ENCODE assay signal across 1 cellular context in genomic region chr6:7166410-7167293, GRCh38.
TF ChIP-seq lines count a peak whose summit lies in the region.

No MANE protein-coding gene starts in this region.

TF ChIP-seq in K562, 482 proteins besides CTCF, POLR2A, EP300 and RAD21 (continued from another document and continues in another):
- TF ChIP-seq, protein P1, sequence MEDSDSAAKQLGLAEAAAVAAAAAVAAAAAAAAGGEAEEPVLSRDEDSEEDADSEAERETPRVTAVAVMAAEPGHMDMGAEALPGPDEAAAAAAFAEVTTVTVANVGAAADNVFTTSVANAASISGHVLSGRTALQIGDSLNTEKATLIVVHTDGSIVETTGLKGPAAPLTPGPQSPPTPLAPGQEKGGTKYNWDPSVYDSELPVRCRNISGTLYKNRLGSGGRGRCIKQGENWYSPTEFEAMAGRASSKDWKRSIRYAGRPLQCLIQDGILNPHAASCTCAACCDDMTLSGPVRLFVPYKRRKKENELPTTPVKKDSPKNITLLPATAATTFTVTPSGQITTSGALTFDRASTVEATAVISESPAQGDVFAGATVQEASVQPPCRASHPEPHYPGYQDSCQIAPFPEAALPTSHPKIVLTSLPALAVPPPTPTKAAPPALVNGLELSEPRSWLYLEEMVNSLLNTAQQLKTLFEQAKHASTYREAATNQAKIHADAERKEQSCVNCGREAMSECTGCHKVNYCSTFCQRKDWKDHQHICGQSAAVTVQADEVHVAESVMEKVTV (CRISPR knock-in tag; IDR thresholded peaks at IDR 0.05) = no peak
- no peak for TF ChIP-seq HNRNPK (IDR thresholded peaks at IDR 0.05; ENCODE audit: low read depth, low read length, poor library complexity, severe bottlenecking)
- TF ChIP-seq ZNF639 (CRISPR knock-in tag; conservative IDR thresholded peaks at IDR 0.05 in 1 of 2, IDR thresholded peaks at IDR 0.05 in 1 of 2) = peak in 1 of 2 experiments; percentile 89; a peak in 2 of 4 replicates
- TF ChIP-seq BRD4 (IDR thresholded peaks at IDR 0.05) = no peak
- no peak for TF ChIP-seq TCF7L2 (IDR thresholded peaks at IDR 0.05; ENCODE audit: low read depth, low read length)
- TF ChIP-seq E2F3 (CRISPR knock-in tag; IDR thresholded peaks at IDR 0.05) = 0 out of 2 replicates have a peak, but pooled peaks have one; percentile 52
- TF ChIP-seq MCM5 (IDR thresholded peaks at IDR 0.05; ENCODE audit: low read depth) = no peak
- TF ChIP-seq, protein P2, sequence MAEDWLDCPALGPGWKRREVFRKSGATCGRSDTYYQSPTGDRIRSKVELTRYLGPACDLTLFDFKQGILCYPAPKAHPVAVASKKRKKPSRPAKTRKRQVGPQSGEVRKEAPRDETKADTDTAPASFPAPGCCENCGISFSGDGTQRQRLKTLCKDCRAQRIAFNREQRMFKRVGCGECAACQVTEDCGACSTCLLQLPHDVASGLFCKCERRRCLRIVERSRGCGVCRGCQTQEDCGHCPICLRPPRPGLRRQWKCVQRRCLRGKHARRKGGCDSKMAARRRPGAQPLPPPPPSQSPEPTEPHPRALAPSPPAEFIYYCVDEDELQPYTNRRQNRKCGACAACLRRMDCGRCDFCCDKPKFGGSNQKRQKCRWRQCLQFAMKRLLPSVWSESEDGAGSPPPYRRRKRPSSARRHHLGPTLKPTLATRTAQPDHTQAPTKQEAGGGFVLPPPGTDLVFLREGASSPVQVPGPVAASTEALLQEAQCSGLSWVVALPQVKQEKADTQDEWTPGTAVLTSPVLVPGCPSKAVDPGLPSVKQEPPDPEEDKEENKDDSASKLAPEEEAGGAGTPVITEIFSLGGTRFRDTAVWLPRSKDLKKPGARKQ (CRISPR knock-in tag; IDR thresholded peaks at IDR 0.05) = no peak
- 0 out of 2 replicates have a peak, but pooled peaks have one; percentile 30 for TF ChIP-seq CHAMP1 (IDR thresholded peaks at IDR 0.05)
- TF ChIP-seq ATF2 (CRISPR knock-in tag; IDR thresholded peaks at IDR 0.05) = no peak
- TF ChIP-seq RBFOX2 (IDR thresholded peaks at IDR 0.05; ENCODE audit: low read depth, low read length) = peak; percentile 50; the same call in 1 of the 2 replicates
- TF ChIP-seq MAFK (IDR thresholded peaks at IDR 0.05; ENCODE audit: low read length) = no peak; the same call in 1 of the 2 replicates
- TF ChIP-seq NFATC3 (IDR thresholded peaks at IDR 0.05) = no peak
- TF ChIP-seq KLF13 (tag; IDR thresholded peaks at IDR 0.05; ENCODE audit: borderline replicate concordance, low read depth) = peak; percentile 67; the same call in 1 of the 2 replicates
- peak; percentile 91; the same call in 1 of the 2 replicates for TF ChIP-seq ZNF644 (tag; IDR thresholded peaks at IDR 0.05; ENCODE audit: low read depth)
- TF ChIP-seq, protein P3, sequence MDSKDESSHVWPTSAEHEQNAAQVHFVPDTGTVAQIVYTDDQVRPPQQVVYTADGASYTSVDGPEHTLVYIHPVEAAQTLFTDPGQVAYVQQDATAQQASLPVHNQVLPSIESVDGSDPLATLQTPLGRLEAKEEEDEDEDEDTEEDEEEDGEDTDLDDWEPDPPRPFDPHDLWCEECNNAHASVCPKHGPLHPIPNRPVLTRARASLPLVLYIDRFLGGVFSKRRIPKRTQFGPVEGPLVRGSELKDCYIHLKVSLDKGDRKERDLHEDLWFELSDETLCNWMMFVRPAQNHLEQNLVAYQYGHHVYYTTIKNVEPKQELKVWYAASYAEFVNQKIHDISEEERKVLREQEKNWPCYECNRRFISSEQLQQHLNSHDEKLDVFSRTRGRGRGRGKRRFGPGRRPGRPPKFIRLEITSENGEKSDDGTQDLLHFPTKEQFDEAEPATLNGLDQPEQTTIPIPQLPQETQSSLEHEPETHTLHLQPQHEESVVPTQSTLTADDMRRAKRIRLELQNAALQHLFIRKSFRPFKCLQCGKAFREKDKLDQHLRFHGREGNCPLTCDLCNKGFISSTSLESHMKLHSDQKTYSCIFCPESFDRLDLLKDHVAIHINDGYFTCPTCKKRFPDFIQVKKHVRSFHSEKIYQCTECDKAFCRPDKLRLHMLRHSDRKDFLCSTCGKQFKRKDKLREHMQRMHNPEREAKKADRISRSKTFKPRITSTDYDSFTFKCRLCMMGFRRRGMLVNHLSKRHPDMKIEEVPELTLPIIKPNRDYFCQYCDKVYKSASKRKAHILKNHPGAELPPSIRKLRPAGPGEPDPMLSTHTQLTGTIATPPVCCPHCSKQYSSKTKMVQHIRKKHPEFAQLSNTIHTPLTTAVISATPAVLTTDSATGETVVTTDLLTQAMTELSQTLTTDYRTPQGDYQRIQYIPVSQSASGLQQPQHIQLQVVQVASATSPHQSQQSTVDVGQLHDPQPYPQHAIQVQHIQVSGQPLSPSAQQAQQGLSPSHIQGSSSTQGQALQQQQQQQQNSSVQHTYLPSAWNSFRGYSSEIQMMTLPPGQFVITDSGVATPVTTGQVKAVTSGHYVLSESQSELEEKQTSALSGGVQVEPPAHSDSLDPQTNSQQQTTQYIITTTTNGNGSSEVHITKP (IDR thresholded peaks at IDR 0.05; ENCODE audit: partially characterized antibody) = peak; percentile 44
- TF ChIP-seq SNIP1 (IDR thresholded peaks at IDR 0.05; ENCODE audit: low read depth) = no peak
- no peak for TF ChIP-seq BCOR (IDR thresholded peaks at IDR 0.05)
- no peak for TF ChIP-seq STAT5B (CRISPR knock-in tag; IDR thresholded peaks at IDR 0.05)
- peak; percentile 88; the same call in 1 of the 2 replicates for TF ChIP-seq DMBX1 (CRISPR knock-in tag; IDR thresholded peaks at IDR 0.05; ENCODE audit: borderline replicate concordance)
- no peak for TF ChIP-seq ZNF444 (CRISPR knock-in tag; IDR thresholded peaks at IDR 0.05)
- TF ChIP-seq, protein P4, sequence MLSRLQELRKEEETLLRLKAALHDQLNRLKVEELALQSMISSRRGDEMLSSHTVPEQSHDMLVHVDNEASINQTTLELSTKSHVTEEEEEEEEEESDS (CRISPR knock-in tag; IDR thresholded peaks at IDR 0.05) = no peak
- TF ChIP-seq HDAC6 (IDR thresholded peaks at IDR 0.05; ENCODE audit: low read depth, low read length) = no peak
- TF ChIP-seq SMAD4 (CRISPR knock-in tag; conservative IDR thresholded peaks at IDR 0.05) = peak; percentile 68
- no peak for TF ChIP-seq TRIM28 (IDR thresholded peaks at IDR 0.05)
- 0 out of 2 replicates have a peak, but pooled peaks have one; percentile 18 for TF ChIP-seq SUPT5H (IDR thresholded peaks at IDR 0.05)
- TF ChIP-seq ZNF766 (CRISPR knock-in tag; conservative IDR thresholded peaks at IDR 0.05) = peak; percentile 95
- TF ChIP-seq KLF16 (IDR thresholded peaks at IDR 0.05) = peak; percentile 39; the same call in 1 of the 2 replicates
- TF ChIP-seq, protein P5, sequence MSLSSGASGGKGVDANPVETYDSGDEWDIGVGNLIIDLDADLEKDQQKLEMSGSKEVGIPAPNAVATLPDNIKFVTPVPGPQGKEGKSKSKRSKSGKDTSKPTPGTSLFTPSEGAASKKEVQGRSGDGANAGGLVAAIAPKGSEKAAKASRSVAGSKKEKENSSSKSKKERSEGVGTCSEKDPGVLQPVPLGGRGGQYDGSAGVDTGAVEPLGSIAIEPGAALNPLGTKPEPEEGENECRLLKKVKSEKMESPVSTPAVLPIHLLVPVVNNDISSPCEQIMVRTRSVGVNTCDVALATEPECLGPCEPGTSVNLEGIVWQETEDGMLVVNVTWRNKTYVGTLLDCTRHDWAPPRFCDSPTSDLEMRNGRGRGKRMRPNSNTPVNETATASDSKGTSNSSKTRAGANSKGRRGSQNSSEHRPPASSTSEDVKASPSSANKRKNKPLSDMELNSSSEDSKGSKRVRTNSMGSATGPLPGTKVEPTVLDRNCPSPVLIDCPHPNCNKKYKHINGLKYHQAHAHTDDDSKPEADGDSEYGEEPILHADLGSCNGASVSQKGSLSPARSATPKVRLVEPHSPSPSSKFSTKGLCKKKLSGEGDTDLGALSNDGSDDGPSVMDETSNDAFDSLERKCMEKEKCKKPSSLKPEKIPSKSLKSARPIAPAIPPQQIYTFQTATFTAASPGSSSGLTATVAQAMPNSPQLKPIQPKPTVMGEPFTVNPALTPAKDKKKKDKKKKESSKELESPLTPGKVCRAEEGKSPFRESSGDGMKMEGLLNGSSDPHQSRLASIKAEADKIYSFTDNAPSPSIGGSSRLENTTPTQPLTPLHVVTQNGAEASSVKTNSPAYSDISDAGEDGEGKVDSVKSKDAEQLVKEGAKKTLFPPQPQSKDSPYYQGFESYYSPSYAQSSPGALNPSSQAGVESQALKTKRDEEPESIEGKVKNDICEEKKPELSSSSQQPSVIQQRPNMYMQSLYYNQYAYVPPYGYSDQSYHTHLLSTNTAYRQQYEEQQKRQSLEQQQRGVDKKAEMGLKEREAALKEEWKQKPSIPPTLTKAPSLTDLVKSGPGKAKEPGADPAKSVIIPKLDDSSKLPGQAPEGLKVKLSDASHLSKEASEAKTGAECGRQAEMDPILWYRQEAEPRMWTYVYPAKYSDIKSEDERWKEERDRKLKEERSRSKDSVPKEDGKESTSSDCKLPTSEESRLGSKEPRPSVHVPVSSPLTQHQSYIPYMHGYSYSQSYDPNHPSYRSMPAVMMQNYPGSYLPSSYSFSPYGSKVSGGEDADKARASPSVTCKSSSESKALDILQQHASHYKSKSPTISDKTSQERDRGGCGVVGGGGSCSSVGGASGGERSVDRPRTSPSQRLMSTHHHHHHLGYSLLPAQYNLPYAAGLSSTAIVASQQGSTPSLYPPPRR (CRISPR knock-in tag; IDR thresholded peaks at IDR 0.05; ENCODE audit: borderline replicate concordance) = no peak; the same call in 1 of the 2 replicates
- TF ChIP-seq, protein P6, sequence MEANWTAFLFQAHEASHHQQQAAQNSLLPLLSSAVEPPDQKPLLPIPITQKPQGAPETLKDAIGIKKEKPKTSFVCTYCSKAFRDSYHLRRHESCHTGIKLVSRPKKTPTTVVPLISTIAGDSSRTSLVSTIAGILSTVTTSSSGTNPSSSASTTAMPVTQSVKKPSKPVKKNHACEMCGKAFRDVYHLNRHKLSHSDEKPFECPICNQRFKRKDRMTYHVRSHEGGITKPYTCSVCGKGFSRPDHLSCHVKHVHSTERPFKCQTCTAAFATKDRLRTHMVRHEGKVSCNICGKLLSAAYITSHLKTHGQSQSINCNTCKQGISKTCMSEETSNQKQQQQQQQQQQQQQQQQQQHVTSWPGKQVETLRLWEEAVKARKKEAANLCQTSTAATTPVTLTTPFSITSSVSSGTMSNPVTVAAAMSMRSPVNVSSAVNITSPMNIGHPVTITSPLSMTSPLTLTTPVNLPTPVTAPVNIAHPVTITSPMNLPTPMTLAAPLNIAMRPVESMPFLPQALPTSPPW (CRISPR knock-in tag; IDR thresholded peaks at IDR 0.05) = no peak
- TF ChIP-seq NFE2 (IDR thresholded peaks at IDR 0.05; ENCODE audit: low read depth) = peak; percentile 87
- peak; percentile 85 for TF ChIP-seq CREB5 (CRISPR knock-in tag; IDR thresholded peaks at IDR 0.05)
- TF ChIP-seq BRF2 (IDR thresholded peaks at IDR 0.05; ENCODE audit: borderline replicate concordance, insufficient read depth, insufficient read length) = no peak
- no peak for TF ChIP-seq CBX8 (IDR thresholded peaks at IDR 0.05; ENCODE audit: borderline replicate concordance, extremely low read depth, low read depth, low read length, poor library complexity, severe bottlenecking)
